In the genomic region with DNA sequence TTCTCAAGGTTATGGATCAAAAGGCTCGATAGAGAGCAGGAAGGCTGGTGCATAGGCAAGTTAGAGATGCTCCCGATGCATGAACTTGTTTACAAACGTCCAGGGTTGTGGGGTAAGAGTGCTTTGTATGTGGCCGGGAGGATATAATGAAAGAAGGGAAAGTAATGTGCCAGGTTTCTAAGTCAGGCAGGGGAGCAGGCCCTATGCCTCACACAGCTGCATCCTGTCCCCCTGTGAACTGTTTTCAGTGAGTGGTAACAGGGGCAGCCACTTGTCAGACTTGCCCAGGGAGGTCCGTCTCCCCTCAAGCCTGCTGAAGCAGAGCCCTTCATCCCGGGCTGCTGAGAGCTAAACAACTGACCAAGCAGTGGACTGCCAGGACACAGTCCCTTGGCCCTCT, we compare ENCODE assay signal across 15 cellular contexts. TPM values are rescaled to one million over a fixed set of nuclear protein-coding genes. Genes with fewer than 3 reads are reported as not detected.
DNase-seq lines count a peak whose midpoint lies in the region; ATAC-seq and TF ChIP-seq lines count a peak whose summit lies in the region.
"Had no signal": no experiment of that assay in that cellular context is flagged by ENCODE, and none has a peak within 500 bp of the region (broad histone marks: within the 10 kb centered on the region; RNA-seq: fewer than 3 reads in every experiment).

No MANE protein-coding gene starts in this region.

- H4K91ac ChIP-seq in neuronal stem cell (ENCODE audit: low read depth, low read length, poor library complexity): no peak overlapping the region

- H3K14ac ChIP-seq in neuronal stem cell (ENCODE audit: low read length): no peak overlapping the region

- DNase-seq in CD14-positive monocyte (ENCODE audit: low spot score) (no peak), neuronal stem cell (ENCODE audit: low spot score) (no peak), NCI-H146 treated with DMSO at 0.1 percent for 48 hours (lab: John Stamatoyannopoulos, UW; ENCODE audit: unreplicated experiment) (no peak), chondrocyte (ENCODE audit: low spot score) (no peak), mesenteric fat pad (ENCODE audit: low spot score) (no peak)
- DNase-seq in Jurkat, Clone E6-1 (ENCODE audit: low read depth, low spot score): peak; percentile 50
- no peak for DNase-seq in activated naive CD8-positive, alpha-beta T cell treated with anti-CD3 and anti-CD28 coated beads, Interleukin-2, amount 10 ng/mL, durations not matched to agents 7 days and 5 days
- DNase-seq in activated T-cell treated with anti-CD3 and anti-CD28 coated beads, Interleukin-2, amount 50 U/mL, for 72 hours: no peak
- DNase-seq: activated CD4-positive, alpha-beta memory T cell treated with anti-CD3 and anti-CD28 coated beads, Interleukin-2, amount 10 ng/mL, durations not matched to agents 7 days and 5 days; MG63; right cardiac atrium; stimulated activated CD4-positive, alpha-beta T cell treated with anti-CD3 and anti-CD28 coated beads, Interleukin-2, amount 100 ng/mL, for 24 hours; tibial artery had no signal

- H2BK120ac ChIP-seq in neuronal stem cell (ENCODE audit: low read depth, low read length): no peak overlapping the region

- peaks cover 0 to 3% (median 0%) of the 10 kb centered on the region in 3 donors for H3K27me3 Mint-ChIP-seq in CD14-positive monocyte (ENCODE audit: low read depth in 3 of 3)
- no peaks in the 10 kb centered on the region for H3K27me3 Mint-ChIP-seq in activated naive CD8-positive, alpha-beta T cell treated with anti-CD3 and anti-CD28 coated beads, Interleukin-2, amount 10 ng/mL, durations not matched to agents 7 days and 5 days
- peaks cover 9% of the 10 kb centered on the region for H3K27me3 Mint-ChIP-seq in chondrocyte (ENCODE audit: low read depth)
- H3K27me3 Mint-ChIP-seq in activated T-cell treated with anti-CD3 and anti-CD28 coated beads, Interleukin-2, amount 50 U/mL, for 72 hours (ENCODE audit: low read depth): no peaks in the 10 kb centered on the region
- H3K27me3 Mint-ChIP-seq: activated CD4-positive, alpha-beta memory T cell treated with anti-CD3 and anti-CD28 coated beads, Interleukin-2, amount 10 ng/mL, durations not matched to agents 7 days and 5 days had no signal

- no peak overlapping the region for H3K27ac ChIP-seq in neuronal stem cell (replicated peaks; ENCODE audit: low read length)
- H3K27ac ChIP-seq: tibial artery had no signal

- no peaks in the 10 kb centered on the region for H3K36me3 ChIP-seq in neuronal stem cell (replicated peaks in 1 of 2; ENCODE audit: control insufficient read depth in 2 of 2, insufficient read depth in 2 of 2, low read length in 2 of 2)
- H3K36me3 ChIP-seq: MG63, tibial artery had no signal

- POLR2A ChIA-PET in activated naive CD8-positive, alpha-beta T cell treated with anti-CD3 and anti-CD28 coated beads, Interleukin-2, amount 10 ng/mL, durations not matched to agents 7 days and 5 days (lab: Charles Lee): no interaction called here

- H3K4ac ChIP-seq in neuronal stem cell (ENCODE audit: low read length): no peak overlapping the region

- no peak overlapping the region for H4K8ac ChIP-seq in neuronal stem cell (ENCODE audit: low read depth, low read length)

- intact Hi-C loops in CD14-positive monocyte (cut with micrococcal nuclease): no loop called here

- H2BK15ac ChIP-seq in neuronal stem cell (ENCODE audit: low read length): no peak overlapping the region

- TF ChIP-seq CTCF in CD14-positive monocyte (IDR thresholded peaks at IDR 0.05): no peak
- no peak for TF ChIP-seq CTCF in chondrocyte (IDR thresholded peaks at IDR 0.05)

- H2AFZ ChIP-seq in neuronal stem cell (ENCODE audit: low read length): peak overlapping the region; percentile 34

- H3K9me3 ChIP-seq in neuronal stem cell (replicated peaks in 1 of 2; ENCODE audit: control insufficient read depth in 2 of 2, insufficient read depth in 1 of 2, low read depth in 1 of 2, low read length in 2 of 2): no peaks in the 10 kb centered on the region
- H3K9me3 ChIP-seq: MG63, tibial artery had no signal

- H2BK5ac ChIP-seq in neuronal stem cell (ENCODE audit: low read length): no peak overlapping the region

- no peak overlapping the region for H3K23ac ChIP-seq in neuronal stem cell (ENCODE audit: low read depth, low read length, poor library complexity)

- H3K9me3 Mint-ChIP-seq in CD14-positive monocyte: no peaks in the 10 kb centered on the region
- no peaks in the 10 kb centered on the region for H3K9me3 Mint-ChIP-seq in activated naive CD8-positive, alpha-beta T cell treated with anti-CD3 and anti-CD28 coated beads, Interleukin-2, amount 10 ng/mL, durations not matched to agents 7 days and 5 days
- no peaks in the 10 kb centered on the region for H3K9me3 Mint-ChIP-seq in chondrocyte (ENCODE audit: low read depth)
- no peaks in the 10 kb centered on the region for H3K9me3 Mint-ChIP-seq in activated T-cell treated with anti-CD3 and anti-CD28 coated beads, Interleukin-2, amount 50 U/mL, for 72 hours
- H3K9me3 Mint-ChIP-seq: activated CD4-positive, alpha-beta memory T cell treated with anti-CD3 and anti-CD28 coated beads, Interleukin-2, amount 10 ng/mL, durations not matched to agents 7 days and 5 days had no signal

- no peak overlapping the region for H2BK12ac ChIP-seq in neuronal stem cell (ENCODE audit: low read length)

- H3K36me3 Mint-ChIP-seq in CD14-positive monocyte: peaks cover 0 to 2% of the 10 kb centered on the region in 2 donors
- peaks cover 16% of the 10 kb centered on the region for H3K36me3 Mint-ChIP-seq in activated naive CD8-positive, alpha-beta T cell treated with anti-CD3 and anti-CD28 coated beads, Interleukin-2, amount 10 ng/mL, durations not matched to agents 7 days and 5 days
- H3K36me3 Mint-ChIP-seq in chondrocyte (ENCODE audit: low read depth): no peaks in the 10 kb centered on the region
- peaks cover 2 to 12% of the 10 kb centered on the region in 2 donors for H3K36me3 Mint-ChIP-seq in activated T-cell treated with anti-CD3 and anti-CD28 coated beads, Interleukin-2, amount 50 U/mL, for 72 hours (ENCODE audit: insufficient read depth in 2 of 2)

- H3K4me3 Mint-ChIP-seq in CD14-positive monocyte (peak overlapping the region in 1 of 2 donors; percentile 51), chondrocyte (ENCODE audit: unreplicated experiment) (no peak overlapping the region)
- no peak overlapping the region for H3K4me3 Mint-ChIP-seq in activated naive CD8-positive, alpha-beta T cell treated with anti-CD3 and anti-CD28 coated beads, Interleukin-2, amount 10 ng/mL, durations not matched to agents 7 days and 5 days
- H3K4me3 Mint-ChIP-seq in activated T-cell treated with anti-CD3 and anti-CD28 coated beads, Interleukin-2, amount 50 U/mL, for 72 hours: peak overlapping the region in 1 of 2 donors; percentile 6
- H3K4me3 Mint-ChIP-seq: activated CD4-positive, alpha-beta memory T cell treated with anti-CD3 and anti-CD28 coated beads, Interleukin-2, amount 10 ng/mL, durations not matched to agents 7 days and 5 days had no signal

- WGBS in neuronal stem cell (ENCODE audit: extremely low coverage in 2 of 2, insufficient read length in 2 of 2, insufficient replicate concordance in 1 of 2), 2 donors: no CpG with 5 or more reads among the region's 6 CpGs

- no peak overlapping the region for H3K4me2 ChIP-seq in neuronal stem cell (ENCODE audit: insufficient read depth, low read length, poor library complexity, severe bottlenecking)

- H3K9ac ChIP-seq in neuronal stem cell (ENCODE audit: low read depth, low read length, poor library complexity): no peak overlapping the region

- H3K79me1 ChIP-seq in neuronal stem cell (ENCODE audit: low read depth, low read length): peaks cover 8% of the 10 kb centered on the region

- H3K4me1 Mint-ChIP-seq in CD14-positive monocyte (peaks cover 60% of the 10 kb centered on the region), chondrocyte (ENCODE audit: low read depth) (peaks cover 2% of the 10 kb centered on the region)
- peaks cover 34% of the 10 kb centered on the region for H3K4me1 Mint-ChIP-seq in activated naive CD8-positive, alpha-beta T cell treated with anti-CD3 and anti-CD28 coated beads, Interleukin-2, amount 10 ng/mL, durations not matched to agents 7 days and 5 days
- H3K4me1 Mint-ChIP-seq in activated T-cell treated with anti-CD3 and anti-CD28 coated beads, Interleukin-2, amount 50 U/mL, for 72 hours (ENCODE audit: low read depth): peaks cover 44% of the 10 kb centered on the region

- H2AK5ac ChIP-seq in neuronal stem cell (ENCODE audit: low read depth, low read length): peak overlapping the region; percentile 42

- no peaks in the 10 kb centered on the region for H3K27me3 ChIP-seq in neuronal stem cell (ENCODE audit: control insufficient read depth in 3 of 3, insufficient read depth in 3 of 3, low read depth in 1 of 3, low read length in 3 of 3)
- H3K27me3 ChIP-seq: MG63 had no signal

- H3K27ac Mint-ChIP-seq in CD14-positive monocyte: peak overlapping the region in 6 of 7 donors; percentile 5 to 69 (median 64)
- peak overlapping the region; percentile 60 for H3K27ac Mint-ChIP-seq in activated naive CD8-positive, alpha-beta T cell treated with anti-CD3 and anti-CD28 coated beads, Interleukin-2, amount 10 ng/mL, durations not matched to agents 7 days and 5 days
- H3K27ac Mint-ChIP-seq in chondrocyte (ENCODE audit: unreplicated experiment): no peak overlapping the region
- H3K27ac Mint-ChIP-seq in activated T-cell treated with anti-CD3 and anti-CD28 coated beads, Interleukin-2, amount 50 U/mL, for 72 hours: no peak overlapping the region
- H3K27ac Mint-ChIP-seq: activated CD4-positive, alpha-beta memory T cell treated with anti-CD3 and anti-CD28 coated beads, Interleukin-2, amount 10 ng/mL, durations not matched to agents 7 days and 5 days had no signal

- no peak overlapping the region for H3K18ac ChIP-seq in neuronal stem cell (ENCODE audit: low read length)

- peaks cover 0 to 19% of the 10 kb centered on the region in 2 donors for H3K4me1 ChIP-seq in neuronal stem cell (ENCODE audit: control insufficient read depth in 2 of 2, insufficient read depth in 1 of 2, low read depth in 1 of 2, low read length in 2 of 2)

- ATAC-seq in activated naive CD8-positive, alpha-beta T cell treated with anti-CD3 and anti-CD28 coated beads, Interleukin-2, amount 10 ng/mL, durations not matched to agents 7 days and 5 days (ENCODE audit: low read depth): no peak
- ATAC-seq in activated T-cell treated with anti-CD3 and anti-CD28 coated beads, Interleukin-2, amount 50 U/mL, for 72 hours (replicated peaks in 1 of 2): no peak
- ATAC-seq: left lobe of liver, right cardiac atrium, Right ventricle myocardium inferior had no signal

- no peak overlapping the region for H3K4me3 ChIP-seq in Jurkat, Clone E6-1 (ENCODE audit: low read length)
- H3K4me3 ChIP-seq in neuronal stem cell (ENCODE audit: low read length in 2 of 2): no peak overlapping the region
- H3K4me3 ChIP-seq: MG63, tibial artery had no signal

RNA-seq across cellular contexts. Expression of a gene that starts 19.4 kb away (rescaled TPM):
- polyA plus RNA-seq in CD14-positive monocyte: not detected
- polyA plus RNA-seq in Jurkat, Clone E6-1 (2012; ENCODE audit: insufficient read depth, insufficient read length): 16.3 TPM
- 1 to 10 TPM; 7.8 to 8.5 TPM for total RNA-seq in activated naive CD8-positive, alpha-beta T cell treated with anti-CD3 and anti-CD28 coated beads, Interleukin-2, amount 10 ng/mL, durations not matched to agents 7 days and 5 days
- polyA plus RNA-seq in neuronal stem cell (2013, experiment 1 of 2): 4.8 TPM
- polyA plus RNA-seq in neuronal stem cell (2013, experiment 2 of 2): 4.9 TPM
- total RNA-seq in chondrocyte (not detected in 3 replicates), mesenteric fat pad (0.87 TPM)
- total RNA-seq in activated T-cell treated with anti-CD3 and anti-CD28 coated beads, Interleukin-2, amount 50 U/mL, for 72 hours: 10 to 100 TPM; 10.9 to 14.7 TPM

Comparison
In these comparisons a context has a peak if more than half of its experiments do, and no peak if none do; other contexts are left out.
1. H3K27ac Mint-ChIP-seq: peak in CD14-positive monocyte (6 of 7) and activated naive CD8-positive, alpha-beta T cell treated with anti-CD3 and anti-CD28 coated beads, Interleukin-2, amount 10 ng/mL, durations not matched to agents 7 days and 5 days (single experiment); none in chondrocyte (single experiment) and activated T-cell treated with anti-CD3 and anti-CD28 coated beads, Interleukin-2, amount 50 U/mL, for 72 hours (single experiment).